ENCODE assay signal across 3 cellular contexts in genomic region chrX:110825972-110826371, GRCh38.
TF ChIP-seq lines count a peak whose summit lies in the region.

No MANE protein-coding gene starts in this region.

TF ChIP-seq in GM23338, 12 proteins besides CTCF, POLR2A, EP300 and RAD21:
- TF ChIP-seq POLR2AphosphoS5 (IDR thresholded peaks at IDR 0.05; ENCODE audit: low read depth) = no peak

TF ChIP-seq in WTC11, 78 proteins besides CTCF, POLR2A, EP300 and RAD21:
- TF ChIP-seq, protein P1, sequence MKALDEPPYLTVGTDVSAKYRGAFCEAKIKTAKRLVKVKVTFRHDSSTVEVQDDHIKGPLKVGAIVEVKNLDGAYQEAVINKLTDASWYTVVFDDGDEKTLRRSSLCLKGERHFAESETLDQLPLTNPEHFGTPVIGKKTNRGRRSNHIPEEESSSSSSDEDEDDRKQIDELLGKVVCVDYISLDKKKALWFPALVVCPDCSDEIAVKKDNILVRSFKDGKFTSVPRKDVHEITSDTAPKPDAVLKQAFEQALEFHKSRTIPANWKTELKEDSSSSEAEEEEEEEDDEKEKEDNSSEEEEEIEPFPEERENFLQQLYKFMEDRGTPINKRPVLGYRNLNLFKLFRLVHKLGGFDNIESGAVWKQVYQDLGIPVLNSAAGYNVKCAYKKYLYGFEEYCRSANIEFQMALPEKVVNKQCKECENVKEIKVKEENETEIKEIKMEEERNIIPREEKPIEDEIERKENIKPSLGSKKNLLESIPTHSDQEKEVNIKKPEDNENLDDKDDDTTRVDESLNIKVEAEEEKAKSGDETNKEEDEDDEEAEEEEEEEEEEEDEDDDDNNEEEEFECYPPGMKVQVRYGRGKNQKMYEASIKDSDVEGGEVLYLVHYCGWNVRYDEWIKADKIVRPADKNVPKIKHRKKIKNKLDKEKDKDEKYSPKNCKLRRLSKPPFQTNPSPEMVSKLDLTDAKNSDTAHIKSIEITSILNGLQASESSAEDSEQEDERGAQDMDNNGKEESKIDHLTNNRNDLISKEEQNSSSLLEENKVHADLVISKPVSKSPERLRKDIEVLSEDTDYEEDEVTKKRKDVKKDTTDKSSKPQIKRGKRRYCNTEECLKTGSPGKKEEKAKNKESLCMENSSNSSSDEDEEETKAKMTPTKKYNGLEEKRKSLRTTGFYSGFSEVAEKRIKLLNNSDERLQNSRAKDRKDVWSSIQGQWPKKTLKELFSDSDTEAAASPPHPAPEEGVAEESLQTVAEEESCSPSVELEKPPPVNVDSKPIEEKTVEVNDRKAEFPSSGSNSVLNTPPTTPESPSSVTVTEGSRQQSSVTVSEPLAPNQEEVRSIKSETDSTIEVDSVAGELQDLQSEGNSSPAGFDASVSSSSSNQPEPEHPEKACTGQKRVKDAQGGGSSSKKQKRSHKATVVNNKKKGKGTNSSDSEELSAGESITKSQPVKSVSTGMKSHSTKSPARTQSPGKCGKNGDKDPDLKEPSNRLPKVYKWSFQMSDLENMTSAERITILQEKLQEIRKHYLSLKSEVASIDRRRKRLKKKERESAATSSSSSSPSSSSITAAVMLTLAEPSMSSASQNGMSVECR (CRISPR knock-in tag; IDR thresholded peaks at IDR 0.05; ENCODE audit: borderline replicate concordance) = no peak
- TF ChIP-seq ZSCAN18 (CRISPR knock-in tag; IDR thresholded peaks at IDR 0.05) (no peak), TEAD1 (CRISPR knock-in tag; IDR thresholded peaks at IDR 0.05) (no peak), ZNF121 (CRISPR knock-in tag; IDR thresholded peaks at IDR 0.05) (no peak), JAZF1 (CRISPR knock-in tag; IDR thresholded peaks at IDR 0.05) (no peak), JUN (CRISPR knock-in tag; IDR thresholded peaks at IDR 0.05) (no peak), FOXK1 (CRISPR knock-in tag; IDR thresholded peaks at IDR 0.05) (no peak), ZBTB21 (CRISPR knock-in tag; IDR thresholded peaks at IDR 0.05; ENCODE audit: borderline replicate concordance) (no peak)
- TF ChIP-seq, protein P2, sequence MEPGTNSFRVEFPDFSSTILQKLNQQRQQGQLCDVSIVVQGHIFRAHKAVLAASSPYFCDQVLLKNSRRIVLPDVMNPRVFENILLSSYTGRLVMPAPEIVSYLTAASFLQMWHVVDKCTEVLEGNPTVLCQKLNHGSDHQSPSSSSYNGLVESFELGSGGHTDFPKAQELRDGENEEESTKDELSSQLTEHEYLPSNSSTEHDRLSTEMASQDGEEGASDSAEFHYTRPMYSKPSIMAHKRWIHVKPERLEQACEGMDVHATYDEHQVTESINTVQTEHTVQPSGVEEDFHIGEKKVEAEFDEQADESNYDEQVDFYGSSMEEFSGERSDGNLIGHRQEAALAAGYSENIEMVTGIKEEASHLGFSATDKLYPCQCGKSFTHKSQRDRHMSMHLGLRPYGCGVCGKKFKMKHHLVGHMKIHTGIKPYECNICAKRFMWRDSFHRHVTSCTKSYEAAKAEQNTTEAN (CRISPR knock-in tag; IDR thresholded peaks at IDR 0.05) = no peak
- TF ChIP-seq, protein P3, sequence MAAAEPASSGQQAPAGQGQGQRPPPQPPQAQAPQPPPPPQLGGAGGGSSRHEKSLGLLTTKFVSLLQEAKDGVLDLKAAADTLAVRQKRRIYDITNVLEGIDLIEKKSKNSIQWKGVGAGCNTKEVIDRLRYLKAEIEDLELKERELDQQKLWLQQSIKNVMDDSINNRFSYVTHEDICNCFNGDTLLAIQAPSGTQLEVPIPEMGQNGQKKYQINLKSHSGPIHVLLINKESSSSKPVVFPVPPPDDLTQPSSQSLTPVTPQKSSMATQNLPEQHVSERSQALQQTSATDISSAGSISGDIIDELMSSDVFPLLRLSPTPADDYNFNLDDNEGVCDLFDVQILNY (CRISPR knock-in tag; IDR thresholded peaks at IDR 0.05) = no peak

TF ChIP-seq in H1, 55 proteins besides CTCF, POLR2A, EP300 and RAD21:
- TF ChIP-seq TAF1 (IDR thresholded peaks at IDR 0.05; ENCODE audit: low read depth, low read length) (no peak), RNF2 (IDR thresholded peaks at IDR 0.05; ENCODE audit: borderline replicate concordance, low read depth, low read length, missing control alignments, poor library complexity, severe bottlenecking) (no peak), KDM5A (IDR thresholded peaks at IDR 0.05; ENCODE audit: low read length) (no peak), CBX5 (IDR thresholded peaks at IDR 0.05; ENCODE audit: low read depth, low read length) (no peak), TAF7 (optimal IDR thresholded peaks at IDR 0.05; ENCODE audit: borderline replicate concordance, low read depth, low read length) (no peak), NANOG (IDR thresholded peaks at IDR 0.05; ENCODE audit: insufficient read depth, low read depth, low read length, poor library complexity, severe bottlenecking) (no peak), CHD1 (IDR thresholded peaks at IDR 0.05; ENCODE audit: low read depth, low read length) (no peak), SRF (IDR thresholded peaks at IDR 0.05; ENCODE audit: low read depth, low read length) (no peak)
TF ChIP-seq in H1: peak in this region for 0.
